ENCODE assay signal across 15 cellular contexts in genomic region chr7:80771523-80771922, GRCh38.
DNase-seq lines count a peak whose midpoint lies in the region; ATAC-seq, FAIRE-seq and TF ChIP-seq lines count a peak whose summit lies in the region.
"Had no signal": no experiment of that assay in that cellular context is flagged by ENCODE, and none has a peak within 500 bp of the region (broad histone marks: within the 10 kb centered on the region; RNA-seq: fewer than 3 reads in every experiment).

No MANE protein-coding gene starts in this region.

- H3K27me3 Mint-ChIP-seq in activated naive CD8-positive, alpha-beta T cell treated with anti-CD3 and anti-CD28 coated beads for 36 hours = no peaks in the 10 kb centered on the region

- in situ Hi-C loops in ACHN (cut with HindIII; ENCODE audit: low pct_ligation_motif_present, low pct_unique_long_range_greater_than_20kb, low sequenced_read_pairs) = no loop called here

- H3K4me1 ChIP-seq in pancreas = no peaks in the 10 kb centered on the region
- H3K4me1 ChIP-seq: BLaER1 had no signal

- no peak overlapping the region for H3K27ac ChIP-seq in pancreas
- H3K27ac ChIP-seq: BLaER1, tibial artery had no signal

- intact Hi-C loops in pancreas (cut with DNase I) = no loop called here

- no peaks in the 10 kb centered on the region for H3K4me1 Mint-ChIP-seq in activated naive CD8-positive, alpha-beta T cell treated with anti-CD3 and anti-CD28 coated beads for 36 hours

- WGBS in pancreas, 2 donors = 44 to 45% methylated on average over 4 of the region's 4 CpGs

- H3K36me3 Mint-ChIP-seq in activated naive CD8-positive, alpha-beta T cell treated with anti-CD3 and anti-CD28 coated beads for 36 hours = no peaks in the 10 kb centered on the region

- H3K9me3 Mint-ChIP-seq in activated naive CD8-positive, alpha-beta T cell treated with anti-CD3 and anti-CD28 coated beads for 36 hours = no peaks in the 10 kb centered on the region

- no peak overlapping the region for H3K4me3 Mint-ChIP-seq in activated naive CD8-positive, alpha-beta T cell treated with anti-CD3 and anti-CD28 coated beads for 36 hours
- H3K4me3 Mint-ChIP-seq: activated T-cell treated with anti-CD3 and anti-CD28 coated beads, Interleukin-2, amount 50 U/mL, for 72 hours had no signal

- H3K36me3 ChIP-seq in pancreas = no peaks in the 10 kb centered on the region
- H3K36me3 ChIP-seq: BLaER1 had no signal

- H3K9me3 ChIP-seq in pancreas = no peaks in the 10 kb centered on the region
- H3K9me3 ChIP-seq: BLaER1, tibial artery had no signal

- no peaks in the 10 kb centered on the region for H3K27me3 ChIP-seq in pancreas
- H3K27me3 ChIP-seq: BLaER1, tibial artery had no signal

- DNase-seq in ELR (ENCODE audit: low read depth) = peak; percentile 69
- peak; percentile 91 to 96 for DNase-seq in NCI-H526 (lab: John Stamatoyannopoulos, UW)
- DNase-seq in fibroblast of mammary gland (ENCODE audit: low read depth) = peak; percentile 36
- no peak for DNase-seq in pancreas
- DNase-seq in T-helper 1 cell = no peak
- DNase-seq in ACHN = no peak
- no peak for DNase-seq in activated naive CD8-positive, alpha-beta T cell treated with anti-CD3 and anti-CD28 coated beads for 36 hours
- no peak for DNase-seq in activated gamma-delta T cell treated with Interleukin-2 at 50 U/mL for 16 hours
- DNase-seq: activated T-cell treated with anti-CD3 and anti-CD28 coated beads, Interleukin-2, amount 50 U/mL, for 72 hours; cortex of kidney; NCI-H1105; T1000; tibial artery had no signal

- H3K27ac Mint-ChIP-seq in activated naive CD8-positive, alpha-beta T cell treated with anti-CD3 and anti-CD28 coated beads for 36 hours = no peak overlapping the region
- H3K27ac Mint-ChIP-seq: activated T-cell treated with anti-CD3 and anti-CD28 coated beads, Interleukin-2, amount 50 U/mL, for 72 hours had no signal

- FAIRE-seq in pancreas (lab: Jason Lieb, UNC) = no peak

- TF ChIP-seq CTCF in fibroblast of mammary gland (conservative IDR thresholded peaks at IDR 0.05; ENCODE audit: control insufficient read depth, insufficient read depth, low read depth, low read length) = no peak
- no peak for TF ChIP-seq CTCF in pancreas (IDR thresholded peaks at IDR 0.05)

- no peak overlapping the region for H3K4me3 ChIP-seq in fibroblast of mammary gland (ENCODE audit: control insufficient read depth, low read depth, low read length)
- H3K4me3 ChIP-seq in pancreas = no peak overlapping the region
- H3K4me3 ChIP-seq: BLaER1, GM12878, tibial artery had no signal

- peak in 3 of 4 donors; percentile 37 to 63 (median 55) for ATAC-seq in pancreas
- ATAC-seq: activated T-cell treated with anti-CD3 and anti-CD28 coated beads, Interleukin-2, amount 50 U/mL, for 72 hours had no signal

Comparison
In these comparisons a context has a peak if more than half of its experiments do, and no peak if none do; other contexts are left out.
1. DNase-seq: peak in ELR (single experiment), NCI-H526 (2 of 2) and fibroblast of mammary gland (single experiment); none in pancreas (0 of 6), T-helper 1 cell (0 of 5), ACHN (single experiment), activated naive CD8-positive, alpha-beta T cell treated with anti-CD3 and anti-CD28 coated beads for 36 hours (single experiment) and activated gamma-delta T cell treated with Interleukin-2 at 50 U/mL for 16 hours (single experiment).